Comparison of ENCODE assay signal across 19 cellular contexts in genomic region chr2:137238065-137238464, GRCh38.
A peak's percentile ranks its signal among the peaks of the same experiment; 100 is the strongest.
DNase-seq lines count a peak whose midpoint lies in the region; ATAC-seq and TF ChIP-seq lines count a peak whose summit lies in the region.
"Had no signal": no experiment of that assay in that cellular context is flagged by ENCODE, and none has a peak within 500 bp of the region (broad histone marks: within the 10 kb centered on the region; RNA-seq: fewer than 3 reads in every experiment).

No MANE protein-coding gene starts in this region.

- H2AK5ac ChIP-seq in mesenchymal stem cell (ENCODE audit: low read length, severe bottlenecking), result peak overlapping the region; percentile 95

- no peak overlapping the region for H4K8ac ChIP-seq in mesenchymal stem cell (ENCODE audit: low read length)

- H3K36me3 ChIP-seq in ACC112 (ENCODE audit: insufficient read depth, low read length) (no peaks in the 10 kb centered on the region), adipocyte (ENCODE audit: control insufficient read depth, insufficient read depth, low read length, severe bottlenecking) (no peaks in the 10 kb centered on the region), mesenchymal stem cell (ENCODE audit: control insufficient read depth in 1 of 2, insufficient read depth in 2 of 2, low read depth in 1 of 2, low read length in 2 of 2) (no peaks in the 10 kb centered on the region), upper lobe of right lung (no peaks in the 10 kb centered on the region)
- H3K36me3 ChIP-seq: BLaER1 had no signal

- H3K9me3 ChIP-seq in adipocyte (ENCODE audit: control insufficient read depth, low read length), result no peaks in the 10 kb centered on the region
- H3K9me3 ChIP-seq in mesenchymal stem cell (ENCODE audit: control insufficient read depth, low read length), result no peaks in the 10 kb centered on the region
- H3K9me3 ChIP-seq in upper lobe of right lung, result no peaks in the 10 kb centered on the region
- H3K9me3 ChIP-seq: BLaER1, Caco-2 had no signal

- H3K79me1 ChIP-seq in mesenchymal stem cell (replicated peaks; ENCODE audit: low read length, poor library complexity, severe bottlenecking), result no peaks in the 10 kb centered on the region

- H3K4me3 ChIP-seq in ACC112 (ENCODE audit: low read depth, low read length) (no peak overlapping the region), adipocyte (ENCODE audit: low read length) (peak overlapping the region; percentile 54), mesenchymal stem cell (ENCODE audit: insufficient read depth in 1 of 2, low read depth in 1 of 2, low read length in 2 of 2) (no peak overlapping the region), upper lobe of right lung (no peak overlapping the region)
- H3K4me3 ChIP-seq: BLaER1, GM12878, GM23338 had no signal

- H4K91ac ChIP-seq in mesenchymal stem cell (ENCODE audit: low read length), result no peak overlapping the region

- peak overlapping the region; percentile 74 for H2AFZ ChIP-seq in ACC112 (ENCODE audit: low read length, unreplicated experiment)
- H2AFZ ChIP-seq in mesenchymal stem cell (ENCODE audit: low read depth, low read length), result no peak overlapping the region
- H2AFZ ChIP-seq: GM23338 had no signal

- H3K14ac ChIP-seq in mesenchymal stem cell (ENCODE audit: low read length in 2 of 2), result no peak overlapping the region

- no peak overlapping the region for H3K4me2 ChIP-seq in mesenchymal stem cell (ENCODE audit: low read length, poor library complexity, severe bottlenecking)
- H3K4me2 ChIP-seq: BLaER1, GM23338 had no signal

- H3K18ac ChIP-seq in mesenchymal stem cell (ENCODE audit: low read depth in 1 of 2, low read length in 2 of 2), result no peak overlapping the region

- WGBS in mesenchymal stem cell, result 89% methylated on average over 3 of the region's 3 CpGs

- H3K27ac ChIP-seq in ACC112 (ENCODE audit: low read depth, low read length) (peak overlapping the region; percentile 83), mesenchymal stem cell (ENCODE audit: low read length, poor library complexity, severe bottlenecking) (no peak overlapping the region), upper lobe of right lung (no peak overlapping the region)
- H3K27ac ChIP-seq: BLaER1, C4-2B had no signal

- no peaks in the 10 kb centered on the region for H3K79me2 ChIP-seq in ACC112 (ENCODE audit: control insufficient read depth, insufficient read depth, low read length, unreplicated experiment)

- no peak overlapping the region for H2BK5ac ChIP-seq in mesenchymal stem cell (ENCODE audit: low read depth, low read length, poor library complexity, severe bottlenecking)

- H2BK120ac ChIP-seq in mesenchymal stem cell (ENCODE audit: low read depth, low read length), result no peak overlapping the region

- no peak overlapping the region for H3K4ac ChIP-seq in mesenchymal stem cell (ENCODE audit: low read depth in 1 of 2, low read length in 2 of 2)

- no peak overlapping the region for H3K23ac ChIP-seq in mesenchymal stem cell (ENCODE audit: low read length in 2 of 2)

- ATAC-seq in upper lobe of right lung (peak; percentile 64), GM18519 (IDR thresholded peaks at IDR 0.05; ENCODE audit: low FRiP score, unreplicated experiment) (no peak)
- ATAC-seq: CD8-positive, alpha-beta T cell; GM12878; GM23338; HCT116 had no signal

- H3K27me3 ChIP-seq in ACC112 (ENCODE audit: insufficient read depth, low read length) (no peaks in the 10 kb centered on the region), adipocyte (replicated peaks; ENCODE audit: control insufficient read depth, insufficient read depth, low read length) (no peaks in the 10 kb centered on the region), mesenchymal stem cell (ENCODE audit: control insufficient read depth in 1 of 2, insufficient read depth in 1 of 2, low read length in 2 of 2) (no peaks in the 10 kb centered on the region), upper lobe of right lung (no peaks in the 10 kb centered on the region)
- H3K27me3 ChIP-seq: BLaER1 had no signal

- H2BK15ac ChIP-seq in mesenchymal stem cell (ENCODE audit: low read depth, poor library complexity, severe bottlenecking), result no peak overlapping the region

- peaks cover 21% of the 10 kb centered on the region for H3K4me1 ChIP-seq in ACC112 (ENCODE audit: control insufficient read depth, insufficient read depth, low read length, unreplicated experiment)
- peaks cover 19% of the 10 kb centered on the region for H3K4me1 ChIP-seq in adipocyte (ENCODE audit: control insufficient read depth, insufficient read depth, low read length)
- peaks cover 3% of the 10 kb centered on the region for H3K4me1 ChIP-seq in mesenchymal stem cell (ENCODE audit: control insufficient read depth, insufficient read depth, low read depth, low read length)
- no peaks in the 10 kb centered on the region for H3K4me1 ChIP-seq in upper lobe of right lung
- H3K4me1 ChIP-seq: BLaER1, Caco-2 had no signal

- H3K9ac ChIP-seq in adipocyte (ENCODE audit: low read length) (peak overlapping the region; percentile 75), mesenchymal stem cell (ENCODE audit: low read length) (no peak overlapping the region)
- H3K9ac ChIP-seq: BLaER1 had no signal

- TF ChIP-seq CTCF in upper lobe of right lung (IDR thresholded peaks at IDR 0.05), result no peak

- intact Hi-C loops in upper lobe of right lung (cut with DNase I), result no loop called here

- no peak for DNase-seq in adipocyte (ENCODE audit: low read depth)
- no peak for DNase-seq in mesenchymal stem cell
- no peak for DNase-seq in upper lobe of right lung
- no peak for DNase-seq in NCI-H1417 treated with DMSO at 0.1 percent for 48 hours (lab: John Stamatoyannopoulos, UW)
- DNase-seq: Caco-2; CD4-positive, CD25-positive, alpha-beta regulatory T cell; CD8-positive, alpha-beta T cell; DMS153; DMS79; EL; GDM1; H9 had no signal

- no peak overlapping the region for H2BK12ac ChIP-seq in mesenchymal stem cell (ENCODE audit: low read length in 2 of 2)
